1 cellular context compared by ENCODE assay signal in the genomic region with DNA sequence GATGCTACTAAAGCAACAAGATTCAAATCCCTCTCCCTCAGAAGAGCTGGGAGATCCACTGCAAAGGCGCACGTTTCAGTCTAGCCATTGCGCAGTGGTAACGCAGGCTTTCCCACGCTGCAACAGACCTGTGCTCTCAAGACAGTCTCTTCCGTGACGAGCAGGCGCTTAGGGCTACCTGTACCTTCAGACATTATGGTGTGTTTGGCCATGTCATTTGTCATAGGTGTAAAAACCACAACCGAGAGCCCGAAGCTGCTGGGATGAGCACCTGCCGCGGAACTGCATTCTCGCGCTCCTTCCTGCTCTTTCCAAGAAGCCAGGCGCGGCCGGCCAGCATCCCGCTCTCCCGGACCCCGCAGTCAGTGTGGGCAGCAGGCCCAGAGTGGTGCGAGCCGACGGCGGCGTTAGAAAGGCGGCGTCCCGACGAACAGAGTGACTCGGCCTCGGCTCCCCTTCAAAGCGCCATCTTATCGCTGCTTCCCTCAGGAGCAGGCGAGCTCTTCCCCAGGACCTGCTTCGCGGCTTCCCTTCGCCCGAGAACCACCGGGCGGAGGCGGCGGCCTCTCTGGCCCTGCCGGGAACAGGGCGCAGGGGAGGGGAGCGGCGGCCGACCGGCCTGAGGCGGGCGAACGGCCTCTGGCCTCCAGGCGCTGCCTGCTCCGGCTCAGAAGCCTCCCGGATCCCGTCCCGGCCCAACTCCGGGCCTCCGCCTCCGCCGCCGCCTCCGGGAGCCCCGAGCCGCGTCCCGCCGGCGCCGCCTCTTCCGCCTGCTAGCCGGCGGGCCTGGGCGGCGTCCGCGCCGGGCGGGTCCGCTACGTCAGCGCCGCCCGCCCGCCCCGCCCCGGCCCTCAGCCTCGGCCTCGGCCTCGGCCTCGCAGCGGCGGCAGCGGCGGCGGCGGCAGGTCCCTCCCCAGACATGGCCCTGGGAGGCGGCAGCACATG.
A peak's percentile ranks its signal among the peaks of the same experiment; 100 is the strongest.
TF ChIP-seq lines count a peak whose summit lies in the region.

Gene FAM120A, plus strand, starts transcription at position 869 of the 945 bp plus-strand sequence. CDS start 231 bp downstream, outside the sequence.

TF ChIP-seq in HepG2, 621 proteins besides CTCF, POLR2A, EP300 and RAD21 (continued from another document and continues in another):
- TF ChIP-seq NCOA2 (CRISPR knock-in tag; IDR thresholded peaks at IDR 0.05) (no peak), DR1 (CRISPR knock-in tag; IDR thresholded peaks at IDR 0.05) (no peak; the same call in 1 of the 2 replicates), SIN3A (IDR thresholded peaks at IDR 0.05; ENCODE audit: borderline replicate concordance, low read depth, low read length) (peak; percentile 75; the same call in 1 of the 2 replicates), ARNT2 (CRISPR knock-in tag; IDR thresholded peaks at IDR 0.05; ENCODE audit: low read depth) (peak; percentile 67; the same call in 1 of the 2 replicates), ELF3 (CRISPR knock-in tag; IDR thresholded peaks at IDR 0.05) (peak; percentile 51; the same call in 1 of the 2 replicates), RBM22 (optimal IDR thresholded peaks at IDR 0.05; ENCODE audit: low read length) (no peak), AHR (CRISPR knock-in tag; IDR thresholded peaks at IDR 0.05) (no peak), XBP1 (CRISPR knock-in tag; IDR thresholded peaks at IDR 0.05) (no peak), MYC (CRISPR knock-in tag; IDR thresholded peaks at IDR 0.05; ENCODE audit: borderline replicate concordance) (peak; percentile 57), GTF3A (CRISPR knock-in tag; conservative IDR thresholded peaks at IDR 0.05) (no peak), RFXANK (CRISPR knock-in tag; IDR thresholded peaks at IDR 0.05) (no peak), ATF7 (IDR thresholded peaks at IDR 0.05) (no peak), ATF7 (CRISPR knock-in tag; IDR thresholded peaks at IDR 0.05) (no peak), CC2D1A (CRISPR knock-in tag; IDR thresholded peaks at IDR 0.05) (no peak), ZSCAN30 (CRISPR knock-in tag; IDR thresholded peaks at IDR 0.05) (no peak), YY1 (IDR thresholded peaks at IDR 0.05; ENCODE audit: insufficient read depth, insufficient replicate concordance, low read depth, low read length) (peak; percentile 59), NFATC3 (CRISPR knock-in tag; IDR thresholded peaks at IDR 0.05) (no peak; the same call in 1 of the 2 replicates), MAFF (IDR thresholded peaks at IDR 0.05; ENCODE audit: low read depth, low read length) (no peak), ZNF512 (CRISPR knock-in tag; IDR thresholded peaks at IDR 0.05) (0 out of 2 replicates have a peak, but pooled peaks have one; percentile 64), RXRA (CRISPR knock-in tag; IDR thresholded peaks at IDR 0.05) (peak; percentile 55; the same call in 1 of the 2 replicates), SIX1 (CRISPR knock-in tag; IDR thresholded peaks at IDR 0.05; ENCODE audit: borderline replicate concordance) (no peak), FOXC1 (CRISPR knock-in tag; IDR thresholded peaks at IDR 0.05; ENCODE audit: borderline replicate concordance) (no peak), TFDP1 (CRISPR knock-in tag; IDR thresholded peaks at IDR 0.05; ENCODE audit: borderline replicate concordance) (no peak; the same call in 1 of the 2 replicates), HMG20A (CRISPR knock-in tag; IDR thresholded peaks at IDR 0.05; ENCODE audit: borderline replicate concordance) (no peak), HOXA9 (CRISPR knock-in tag; IDR thresholded peaks at IDR 0.05; ENCODE audit: borderline replicate concordance) (no peak), ZNF343 (CRISPR knock-in tag; IDR thresholded peaks at IDR 0.05) (0 out of 2 replicates have a peak, but pooled peaks have one; percentile 53), POLR2G (IDR thresholded peaks at IDR 0.05; ENCODE audit: low read depth, low read length) (peak; percentile 78), NR2C2 (CRISPR knock-in tag; IDR thresholded peaks at IDR 0.05; ENCODE audit: borderline replicate concordance) (no peak), ATF2 (CRISPR knock-in tag; IDR thresholded peaks at IDR 0.05) (no peak), TEAD3 (CRISPR knock-in tag; optimal IDR thresholded peaks at IDR 0.05; ENCODE audit: borderline replicate concordance) (peak; percentile 21), SMYD3 (CRISPR knock-in tag; IDR thresholded peaks at IDR 0.05) (no peak), SP2 (CRISPR knock-in tag; IDR thresholded peaks at IDR 0.05) (peak; percentile 16; the same call in 1 of the 2 replicates), FLYWCH1 (CRISPR knock-in tag; IDR thresholded peaks at IDR 0.05) (no peak), ZNF510 (CRISPR knock-in tag; IDR thresholded peaks at IDR 0.05; ENCODE audit: low read depth) (0 out of 2 replicates have a peak, but pooled peaks have one; percentile 19), ZNF556 (CRISPR knock-in tag; IDR thresholded peaks at IDR 0.05; ENCODE audit: borderline replicate concordance) (peak; percentile 67; the same call in 1 of the 2 replicates), ZNF816 (CRISPR knock-in tag; IDR thresholded peaks at IDR 0.05; ENCODE audit: borderline replicate concordance) (no peak; the same call in 1 of the 2 replicates), ATF7-NPFF (CRISPR knock-in tag; IDR thresholded peaks at IDR 0.05; ENCODE audit: low read depth) (peak; percentile 68), ZNF768 (CRISPR knock-in tag; IDR thresholded peaks at IDR 0.05) (peak; percentile 70), KLF15 (CRISPR knock-in tag; IDR thresholded peaks at IDR 0.05; ENCODE audit: borderline replicate concordance) (no peak), CEBPG (CRISPR knock-in tag; IDR thresholded peaks at IDR 0.05) (no peak), TBL1XR1 (IDR thresholded peaks at IDR 0.05; ENCODE audit: borderline replicate concordance, low read length, partially characterized antibody) (no peak), ZNF430 (CRISPR knock-in tag; IDR thresholded peaks at IDR 0.05) (no peak), TEF (CRISPR knock-in tag; IDR thresholded peaks at IDR 0.05) (no peak), SNAI1 (CRISPR knock-in tag; IDR thresholded peaks at IDR 0.05; ENCODE audit: borderline replicate concordance) (peak; percentile 51; the same call in 1 of the 2 replicates), TP53 (CRISPR knock-in tag; conservative IDR thresholded peaks at IDR 0.05) (no peak), MEF2D (CRISPR knock-in tag; IDR thresholded peaks at IDR 0.05) (peak; percentile 32; the same call in 1 of the 2 replicates), ERF (CRISPR knock-in tag; IDR thresholded peaks at IDR 0.05) (peak; percentile 64; the same call in 1 of the 2 replicates), ZNF136 (CRISPR knock-in tag; IDR thresholded peaks at IDR 0.05; ENCODE audit: low read depth) (no peak), ASH2L (IDR thresholded peaks at IDR 0.05; ENCODE audit: insufficient read length, low read depth, low read length) (peak; percentile 65), KLF12 (CRISPR knock-in tag; IDR thresholded peaks at IDR 0.05; ENCODE audit: borderline replicate concordance) (peak; percentile 85)
- TF ChIP-seq, protein P1, sequence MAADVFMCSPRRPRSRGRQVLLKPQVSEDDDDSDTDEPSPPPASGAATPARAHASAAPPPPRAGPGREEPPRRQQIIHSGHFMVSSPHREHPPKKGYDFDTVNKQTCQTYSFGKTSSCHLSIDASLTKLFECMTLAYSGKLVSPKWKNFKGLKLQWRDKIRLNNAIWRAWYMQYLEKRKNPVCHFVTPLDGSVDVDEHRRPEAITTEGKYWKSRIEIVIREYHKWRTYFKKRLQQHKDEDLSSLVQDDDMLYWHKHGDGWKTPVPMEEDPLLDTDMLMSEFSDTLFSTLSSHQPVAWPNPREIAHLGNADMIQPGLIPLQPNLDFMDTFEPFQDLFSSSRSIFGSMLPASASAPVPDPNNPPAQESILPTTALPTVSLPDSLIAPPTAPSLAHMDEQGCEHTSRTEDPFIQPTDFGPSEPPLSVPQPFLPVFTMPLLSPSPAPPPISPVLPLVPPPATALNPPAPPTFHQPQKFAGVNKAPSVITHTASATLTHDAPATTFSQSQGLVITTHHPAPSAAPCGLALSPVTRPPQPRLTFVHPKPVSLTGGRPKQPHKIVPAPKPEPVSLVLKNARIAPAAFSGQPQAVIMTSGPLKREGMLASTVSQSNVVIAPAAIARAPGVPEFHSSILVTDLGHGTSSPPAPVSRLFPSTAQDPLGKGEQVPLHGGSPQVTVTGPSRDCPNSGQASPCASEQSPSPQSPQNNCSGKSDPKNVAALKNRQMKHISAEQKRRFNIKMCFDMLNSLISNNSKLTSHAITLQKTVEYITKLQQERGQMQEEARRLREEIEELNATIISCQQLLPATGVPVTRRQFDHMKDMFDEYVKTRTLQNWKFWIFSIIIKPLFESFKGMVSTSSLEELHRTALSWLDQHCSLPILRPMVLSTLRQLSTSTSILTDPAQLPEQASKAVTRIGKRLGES (CRISPR knock-in tag; IDR thresholded peaks at IDR 0.05; ENCODE audit: borderline replicate concordance), result peak; percentile 22; the same call in 1 of the 2 replicates
- TF ChIP-seq, protein P2, sequence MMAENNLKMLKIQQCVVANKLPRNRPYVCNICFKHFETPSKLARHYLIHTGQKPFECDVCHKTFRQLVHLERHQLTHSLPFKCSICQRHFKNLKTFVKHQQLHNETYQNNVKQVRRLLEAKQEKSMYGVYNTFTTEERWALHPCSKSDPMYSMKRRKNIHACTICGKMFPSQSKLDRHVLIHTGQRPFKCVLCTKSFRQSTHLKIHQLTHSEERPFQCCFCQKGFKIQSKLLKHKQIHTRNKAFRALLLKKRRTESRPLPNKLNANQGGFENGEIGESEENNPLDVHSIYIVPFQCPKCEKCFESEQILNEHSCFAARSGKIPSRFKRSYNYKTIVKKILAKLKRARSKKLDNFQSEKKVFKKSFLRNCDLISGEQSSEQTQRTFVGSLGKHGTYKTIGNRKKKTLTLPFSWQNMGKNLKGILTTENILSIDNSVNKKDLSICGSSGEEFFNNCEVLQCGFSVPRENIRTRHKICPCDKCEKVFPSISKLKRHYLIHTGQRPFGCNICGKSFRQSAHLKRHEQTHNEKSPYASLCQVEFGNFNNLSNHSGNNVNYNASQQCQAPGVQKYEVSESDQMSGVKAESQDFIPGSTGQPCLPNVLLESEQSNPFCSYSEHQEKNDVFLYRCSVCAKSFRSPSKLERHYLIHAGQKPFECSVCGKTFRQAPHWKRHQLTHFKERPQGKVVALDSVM (CRISPR knock-in tag; IDR thresholded peaks at IDR 0.05), result peak; percentile 80
- TF ChIP-seq, protein P3, sequence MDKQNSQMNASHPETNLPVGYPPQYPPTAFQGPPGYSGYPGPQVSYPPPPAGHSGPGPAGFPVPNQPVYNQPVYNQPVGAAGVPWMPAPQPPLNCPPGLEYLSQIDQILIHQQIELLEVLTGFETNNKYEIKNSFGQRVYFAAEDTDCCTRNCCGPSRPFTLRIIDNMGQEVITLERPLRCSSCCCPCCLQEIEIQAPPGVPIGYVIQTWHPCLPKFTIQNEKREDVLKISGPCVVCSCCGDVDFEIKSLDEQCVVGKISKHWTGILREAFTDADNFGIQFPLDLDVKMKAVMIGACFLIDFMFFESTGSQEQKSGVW (CRISPR knock-in tag; IDR thresholded peaks at IDR 0.05; ENCODE audit: borderline replicate concordance), result no peak; the same call in 1 of the 2 replicates
- TF ChIP-seq, protein P4, sequence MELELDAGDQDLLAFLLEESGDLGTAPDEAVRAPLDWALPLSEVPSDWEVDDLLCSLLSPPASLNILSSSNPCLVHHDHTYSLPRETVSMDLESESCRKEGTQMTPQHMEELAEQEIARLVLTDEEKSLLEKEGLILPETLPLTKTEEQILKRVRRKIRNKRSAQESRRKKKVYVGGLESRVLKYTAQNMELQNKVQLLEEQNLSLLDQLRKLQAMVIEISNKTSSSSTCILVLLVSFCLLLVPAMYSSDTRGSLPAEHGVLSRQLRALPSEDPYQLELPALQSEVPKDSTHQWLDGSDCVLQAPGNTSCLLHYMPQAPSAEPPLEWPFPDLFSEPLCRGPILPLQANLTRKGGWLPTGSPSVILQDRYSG (CRISPR knock-in tag; IDR thresholded peaks at IDR 0.05), result no peak
- TF ChIP-seq, protein P5, sequence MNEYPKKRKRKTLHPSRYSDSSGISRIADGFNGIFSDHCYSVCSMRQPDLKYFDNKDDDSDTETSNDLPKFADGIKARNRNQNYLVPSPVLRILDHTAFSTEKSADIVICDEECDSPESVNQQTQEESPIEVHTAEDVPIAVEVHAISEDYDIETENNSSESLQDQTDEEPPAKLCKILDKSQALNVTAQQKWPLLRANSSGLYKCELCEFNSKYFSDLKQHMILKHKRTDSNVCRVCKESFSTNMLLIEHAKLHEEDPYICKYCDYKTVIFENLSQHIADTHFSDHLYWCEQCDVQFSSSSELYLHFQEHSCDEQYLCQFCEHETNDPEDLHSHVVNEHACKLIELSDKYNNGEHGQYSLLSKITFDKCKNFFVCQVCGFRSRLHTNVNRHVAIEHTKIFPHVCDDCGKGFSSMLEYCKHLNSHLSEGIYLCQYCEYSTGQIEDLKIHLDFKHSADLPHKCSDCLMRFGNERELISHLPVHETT (CRISPR knock-in tag; conservative IDR thresholded peaks at IDR 0.05), result peak; percentile 74
